In genomic region chr2:241228081-241228859, GRCh38 we compare ENCODE assay signal across 22 cellular contexts. TPM values are rescaled to one million over a fixed set of nuclear protein-coding genes. Genes with fewer than 3 reads are reported as not detected.
A peak's percentile ranks its signal among the peaks of the same experiment; 100 is the strongest.
DNase-seq lines count a peak whose midpoint lies in the region; ATAC-seq and TF ChIP-seq lines count a peak whose summit lies in the region.
"Had no signal": no experiment of that assay in that cellular context is flagged by ENCODE, and none has a peak within 500 bp of the region (broad histone marks: within the 10 kb centered on the region; RNA-seq: fewer than 3 reads in every experiment).

No MANE protein-coding gene starts in this region.

- H3K4me3 ChIP-seq in AG04450 (ENCODE audit: low read depth, low read length) (no peak overlapping the region), cardiac muscle cell (no peak overlapping the region)
- H3K4me3 ChIP-seq: adrenal gland, MG63, stomach had no signal

- peaks cover 51% of the 10 kb centered on the region for H3K36me3 Mint-ChIP-seq in nephron progenitor cell (ENCODE audit: low read depth)
- peaks cover 48% of the 10 kb centered on the region for H3K36me3 Mint-ChIP-seq in activated CD8-positive, alpha-beta T cell treated with anti-CD3 and anti-CD28 coated beads for 36 hours (ENCODE audit: low read depth)

- H3K27me3 ChIP-seq in AG04450 (ENCODE audit: control insufficient read depth, insufficient read depth, low read length) = no peaks in the 10 kb centered on the region
- no peaks in the 10 kb centered on the region for H3K27me3 ChIP-seq in cardiac muscle cell
- H3K27me3 ChIP-seq: adrenal gland, MG63, stomach had no signal

- H3K27ac ChIP-seq in AG04450 (ENCODE audit: low read depth, low read length) = peak overlapping the region; percentile 31
- peak overlapping the region; percentile 18; the same call in 1 of the 2 replicates for H3K27ac ChIP-seq in VCaP
- peak overlapping the region; percentile 39 for H3K27ac ChIP-seq in cardiac muscle cell
- H3K27ac ChIP-seq: parathyroid adenoma, stomach had no signal

- intact Hi-C loops in activated CD8-positive, alpha-beta T cell treated with anti-CD3 and anti-CD28 coated beads for 36 hours (cut with micrococcal nuclease) = no loop called here

- TF ChIP-seq CTCF in AG04450 (IDR thresholded peaks at IDR 0.05; ENCODE audit: low read depth, low read length) (no peak), VCaP (conservative IDR thresholded peaks at IDR 0.05) (no peak), cardiac muscle cell (IDR thresholded peaks at IDR 0.05; ENCODE audit: low read depth, low read length) (no peak), nephron progenitor cell (IDR thresholded peaks at IDR 0.05) (no peak)
- no peak for TF ChIP-seq CTCF in activated CD8-positive, alpha-beta T cell treated with anti-CD3 and anti-CD28 coated beads for 36 hours (IDR thresholded peaks at IDR 0.05)

- no peak for ATAC-seq in HG02610 (IDR thresholded peaks at IDR 0.05; ENCODE audit: unreplicated experiment)
- ATAC-seq in activated CD8-positive, alpha-beta T cell treated with anti-CD3 and anti-CD28 coated beads for 36 hours = no peak
- ATAC-seq: Panc1 had no signal

- no peaks in the 10 kb centered on the region; the same call in 1 of the 2 replicates for H3K9me3 ChIP-seq in AG04450 (ENCODE audit: control insufficient read depth, insufficient read depth, low read length)
- H3K9me3 ChIP-seq in cardiac muscle cell (ENCODE audit: low read depth) = no peaks in the 10 kb centered on the region
- H3K9me3 ChIP-seq: adrenal gland, MG63, stomach had no signal

- H3K27ac Mint-ChIP-seq in nephron progenitor cell = peak overlapping the region; percentile 81
- H3K27ac Mint-ChIP-seq in activated CD8-positive, alpha-beta T cell treated with anti-CD3 and anti-CD28 coated beads for 36 hours = no peak overlapping the region

- peaks cover 24% of the 10 kb centered on the region for H3K4me1 Mint-ChIP-seq in nephron progenitor cell
- peaks cover 4% of the 10 kb centered on the region for H3K4me1 Mint-ChIP-seq in activated CD8-positive, alpha-beta T cell treated with anti-CD3 and anti-CD28 coated beads for 36 hours (ENCODE audit: low read depth)

- peaks cover 3% of the 10 kb centered on the region for H3K4me1 ChIP-seq in cardiac muscle cell (ENCODE audit: low read depth)
- H3K4me1 ChIP-seq: parathyroid adenoma had no signal

- no peak overlapping the region for H3K4me3 Mint-ChIP-seq in nephron progenitor cell
- no peak overlapping the region for H3K4me3 Mint-ChIP-seq in activated CD8-positive, alpha-beta T cell treated with anti-CD3 and anti-CD28 coated beads for 36 hours
- H3K4me3 Mint-ChIP-seq: CD14-positive monocyte; central memory CD8-positive, alpha-beta T cell had no signal

- no peaks in the 10 kb centered on the region for H3K9me3 Mint-ChIP-seq in nephron progenitor cell
- H3K9me3 Mint-ChIP-seq in activated CD8-positive, alpha-beta T cell treated with anti-CD3 and anti-CD28 coated beads for 36 hours = no peaks in the 10 kb centered on the region
- H3K9me3 Mint-ChIP-seq: central memory CD8-positive, alpha-beta T cell had no signal

- POLR2A ChIA-PET in AG04450 (lab: Yijun Ruan, JAX) = interaction anchor here (1.1 kb wide), 1 partner anchor 14 kb away, joined by 3 read pairs; no protein-coding TSS in a partner anchor
- POLR2A ChIA-PET in activated CD8-positive, alpha-beta T cell treated with anti-CD3 and anti-CD28 coated beads for 36 hours (lab: Charles Lee) = no interaction called here

- CTCF ChIA-PET in AG04450 (lab: Charles Lee) = interaction anchor here (0.8 kb wide), 1 partner anchor 377 kb away, joined by 3 read pairs; no protein-coding TSS in a partner anchor
- CTCF ChIA-PET in activated CD8-positive, alpha-beta T cell treated with anti-CD3 and anti-CD28 coated beads for 36 hours (lab: Charles Lee) = no interaction called here

- H3K36me3 ChIP-seq in cardiac muscle cell = peaks cover 28% of the 10 kb centered on the region

- H3K27me3 Mint-ChIP-seq in nephron progenitor cell (ENCODE audit: low read depth, poor library complexity) = no peaks in the 10 kb centered on the region
- no peaks in the 10 kb centered on the region for H3K27me3 Mint-ChIP-seq in activated CD8-positive, alpha-beta T cell treated with anti-CD3 and anti-CD28 coated beads for 36 hours
- H3K27me3 Mint-ChIP-seq: central memory CD8-positive, alpha-beta T cell had no signal

- no peak for DNase-seq in AG04450 (ENCODE audit: low read depth, low spot score)
- DNase-seq in cardiac muscle cell (ENCODE audit: low read depth in 1 of 2, low spot score in 1 of 2) = no peak
- DNase-seq in nephron progenitor cell = no peak
- no peak for DNase-seq in cerebellar cortex (ENCODE audit: low spot score)
- no peak for DNase-seq in activated effector memory CD4-positive, alpha-beta T cell treated with Interleukin-2 at 50 U/mL for 16 hours
- no peak for DNase-seq in activated CD8-positive, alpha-beta T cell treated with anti-CD3 and anti-CD28 coated beads for 36 hours
- DNase-seq: ACHN; activated CD4-positive, alpha-beta T cell treated with anti-CD3 and anti-CD28 coated beads for 48 hours; activated effector memory CD4-positive, alpha-beta T cell treated with anti-CD3 and anti-CD28 coated beads, Interleukin-2, amount 50 U/mL, for 16 hours; effector CD8-positive, alpha-beta T cell; MG63; NCI-H187 treated with DMSO at 0.1 percent for 48 hours; NCI-H226; stomach; T1000 had no signal

RNA-seq across cellular contexts. Expression of gene ANO7, which starts 39.8 kb away (rescaled TPM):
- polyA plus RNA-seq in AG04450 (2011; rRNA removed) (0.21 and 0.40 TPM in 2 replicates), cardiac muscle cell (2.7 and 3.4 TPM in 2 replicates)
- polyA minus RNA-seq in AG04450 (2011; rRNA and poly(A)+ RNA removed) = 0.26 and 0.28 TPM in 2 replicates
- total RNA-seq in cardiac muscle cell = 2.7 and 2.8 TPM in 2 replicates
- total RNA-seq in activated CD8-positive, alpha-beta T cell treated with anti-CD3 and anti-CD28 coated beads for 36 hours = 1 to 10 TPM; 5.1 to 5.4 TPM
- polyA plus RNA-seq: CD14-positive monocyte had no signal
